In the genomic region with DNA sequence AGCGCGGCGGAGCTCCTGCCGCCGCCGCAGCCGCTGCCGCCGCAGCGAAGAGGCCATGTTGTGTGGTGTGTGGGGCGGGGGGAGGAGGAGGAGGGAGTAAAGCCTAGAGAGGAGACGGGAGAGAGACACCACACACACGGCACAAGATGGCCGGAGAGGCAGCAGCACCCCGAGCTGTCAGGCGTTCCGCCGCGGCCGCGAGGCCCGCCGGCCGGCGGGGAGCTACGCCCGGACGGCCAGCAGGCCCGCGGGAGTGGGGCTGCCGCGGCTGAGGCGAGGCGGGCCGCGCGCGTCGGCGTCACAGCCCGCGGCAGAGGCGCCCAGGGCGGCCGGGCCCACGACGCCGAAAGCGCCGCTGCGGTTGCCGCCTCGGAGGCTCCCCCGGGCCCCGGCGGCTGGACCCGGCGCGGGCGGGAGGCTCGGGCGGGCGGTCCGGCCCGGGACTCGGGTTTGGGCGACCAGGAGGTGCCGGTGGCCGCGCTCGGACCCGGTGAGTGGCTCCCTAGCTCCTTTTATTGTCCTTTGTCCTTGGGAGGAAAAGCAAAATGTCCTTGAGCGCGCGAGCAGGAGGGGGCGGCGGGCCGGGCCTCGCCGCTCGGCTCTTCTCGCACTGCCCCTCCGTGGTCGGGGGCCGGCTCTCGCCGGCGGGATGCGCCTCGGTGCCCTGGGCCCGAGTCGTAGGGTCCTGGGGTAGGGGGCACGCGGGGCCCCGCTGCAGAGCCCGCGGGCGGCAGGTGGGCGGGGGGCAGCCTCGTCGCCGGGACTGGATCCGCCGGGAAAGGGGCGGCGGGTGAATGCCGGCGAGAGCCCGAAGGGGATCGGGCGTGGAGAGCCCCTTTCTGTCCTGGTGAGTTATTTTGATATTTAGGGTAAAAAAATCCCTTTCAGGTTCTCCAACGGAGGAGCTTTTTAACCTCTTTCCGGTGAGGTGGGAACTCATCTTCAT, we compare ENCODE assay signal across 8 cellular contexts. TPM values are rescaled to one million over a fixed set of nuclear protein-coding genes. Genes with fewer than 3 reads are reported as not detected.
DNase-seq lines count a peak whose midpoint lies in the region; ATAC-seq and TF ChIP-seq lines count a peak whose summit lies in the region.

No MANE protein-coding gene starts in this region.

- TF ChIP-seq CTCF in left ventricle myocardium inferior (IDR thresholded peaks at IDR 0.05; ENCODE audit: borderline replicate concordance) (no peak), sigmoid colon (IDR thresholded peaks at IDR 0.05) (no peak)

- ATAC-seq in HG02610 (IDR thresholded peaks at IDR 0.05; ENCODE audit: unreplicated experiment) = peak; percentile 64

- H3K9me3 Mint-ChIP-seq in activated naive CD4-positive, alpha-beta T cell treated with anti-CD3 and anti-CD28 coated beads for 36 hours = no peaks in the 10 kb centered on the region

- DNase-seq in DMS79 treated with DMSO at 0.1 percent for 48 hours (lab: John Stamatoyannopoulos, UW) = peak; percentile 86
- DNase-seq in DMS79 (lab: John Stamatoyannopoulos, UW) = no peak
- peak; percentile 55 for DNase-seq in NCI-H69 (lab: John Stamatoyannopoulos, UW)
- no peak for DNase-seq in activated naive CD4-positive, alpha-beta T cell treated with anti-CD3 and anti-CD28 coated beads for 36 hours
- DNase-seq in left ventricle myocardium inferior = peak; percentile 28
- no peak for DNase-seq in sigmoid colon
- DNase-seq in SHP77 treated with DMSO at 0.1 percent for 48 hours (lab: John Stamatoyannopoulos, UW) = no peak

- peaks cover 53% of the 10 kb centered on the region for H3K4me1 Mint-ChIP-seq in activated naive CD4-positive, alpha-beta T cell treated with anti-CD3 and anti-CD28 coated beads for 36 hours (ENCODE audit: low read depth)

- peaks cover 77% of the 10 kb centered on the region for H3K4me1 ChIP-seq in left ventricle myocardium inferior
- peaks cover 0 to 43% (median 37%) of the 10 kb centered on the region in 4 donors for H3K4me1 ChIP-seq in sigmoid colon

- no peaks in the 10 kb centered on the region for H3K27me3 Mint-ChIP-seq in activated naive CD4-positive, alpha-beta T cell treated with anti-CD3 and anti-CD28 coated beads for 36 hours (ENCODE audit: low read depth)

- no peaks in the 10 kb centered on the region for H3K27me3 ChIP-seq in left ventricle myocardium inferior (ENCODE audit: low read depth)
- H3K27me3 ChIP-seq in sigmoid colon = no peaks in the 10 kb centered on the region

- WGBS in sigmoid colon, 2 donors = 0 to 1% methylated on average over 113 of the region's 113 CpGs

- peaks cover 44% of the 10 kb centered on the region for H3K36me3 Mint-ChIP-seq in activated naive CD4-positive, alpha-beta T cell treated with anti-CD3 and anti-CD28 coated beads for 36 hours (ENCODE audit: low read depth)

- no peak for TF ChIP-seq EP300 in sigmoid colon (IDR thresholded peaks at IDR 0.05)

- H3K4me3 Mint-ChIP-seq in activated naive CD4-positive, alpha-beta T cell treated with anti-CD3 and anti-CD28 coated beads for 36 hours = peak overlapping the region; percentile 95

- peak overlapping the region; percentile 88 for H3K4me3 ChIP-seq in left ventricle myocardium inferior
- peak overlapping the region; percentile 89 to 99 (median 97) for H3K4me3 ChIP-seq in sigmoid colon

- H3K27ac ChIP-seq in left ventricle myocardium inferior (replicated peaks) = peak overlapping the region; percentile 99
- H3K27ac ChIP-seq in sigmoid colon = peak overlapping the region; percentile 99 to 100 (median 100)

- intact Hi-C loops in activated naive CD4-positive, alpha-beta T cell treated with anti-CD3 and anti-CD28 coated beads for 36 hours (cut with micrococcal nuclease) = loop anchor here (1.0 to 2.0 kb wide), 7 partner anchors 21 to 258 kb away; no protein-coding TSS in a partner anchor
- intact Hi-C loops in left ventricle myocardium inferior (cut with micrococcal nuclease) = loop anchor here (5.0 kb wide), 1 partner anchor 51 kb away; no protein-coding TSS in a partner anchor
- intact Hi-C loops in sigmoid colon (cut with DNase I) = loop anchor here (1.0 to 5.0 kb wide), 4 partner anchors 22 to 74 kb away; no protein-coding TSS in a partner anchor

- CTCF ChIA-PET in activated naive CD4-positive, alpha-beta T cell treated with anti-CD3 and anti-CD28 coated beads for 36 hours (lab: Charles Lee) = interaction anchor here (0.7 to 5.1 kb wide), 13 partner anchors 13 to 87 kb away, joined by 3 to 48 read pairs (median 7); partner anchors contain the start of gene CHD2

- TF ChIP-seq POLR2A in sigmoid colon (IDR thresholded peaks at IDR 0.05) = peak; percentile 45 to 84

- H3K36me3 ChIP-seq in left ventricle myocardium inferior = peaks cover 16% of the 10 kb centered on the region
- peaks cover 0 to 24% (median 2%) of the 10 kb centered on the region in 4 donors for H3K36me3 ChIP-seq in sigmoid colon

- H3K9me3 ChIP-seq in left ventricle myocardium inferior (replicated peaks) (no peaks in the 10 kb centered on the region), sigmoid colon (no peaks in the 10 kb centered on the region)

- peak overlapping the region; percentile 99 for H3K27ac Mint-ChIP-seq in activated naive CD4-positive, alpha-beta T cell treated with anti-CD3 and anti-CD28 coated beads for 36 hours

RNA-seq across cellular contexts. Expression of gene CHD2, which starts 17.2 kb away (rescaled TPM):
- 100 to 1,000 TPM; 164 to 185 TPM for total RNA-seq in activated naive CD4-positive, alpha-beta T cell treated with anti-CD3 and anti-CD28 coated beads for 36 hours
- total RNA-seq in left ventricle myocardium inferior = 41.3 TPM
- total RNA-seq in sigmoid colon = 100 to 1,000 TPM in 1 of 4 donors, 10 to 100 TPM in 3; 75.9 to 108 (median 90.0) TPM
- 10 to 100 TPM; 16.0 to 48.4 (median 16.8) TPM for polyA plus RNA-seq in sigmoid colon

Comparison
In these comparisons a context has a peak if more than half of its experiments do, and no peak if none do; other contexts are left out.
1. DNase-seq: peak in DMS79 treated with DMSO at 0.1 percent for 48 hours (single experiment), NCI-H69 (single experiment) and left ventricle myocardium inferior (single experiment); none in DMS79 (single experiment), activated naive CD4-positive, alpha-beta T cell treated with anti-CD3 and anti-CD28 coated beads for 36 hours (single experiment), sigmoid colon (single experiment) and SHP77 treated with DMSO at 0.1 percent for 48 hours (single experiment).